In the genomic region with DNA sequence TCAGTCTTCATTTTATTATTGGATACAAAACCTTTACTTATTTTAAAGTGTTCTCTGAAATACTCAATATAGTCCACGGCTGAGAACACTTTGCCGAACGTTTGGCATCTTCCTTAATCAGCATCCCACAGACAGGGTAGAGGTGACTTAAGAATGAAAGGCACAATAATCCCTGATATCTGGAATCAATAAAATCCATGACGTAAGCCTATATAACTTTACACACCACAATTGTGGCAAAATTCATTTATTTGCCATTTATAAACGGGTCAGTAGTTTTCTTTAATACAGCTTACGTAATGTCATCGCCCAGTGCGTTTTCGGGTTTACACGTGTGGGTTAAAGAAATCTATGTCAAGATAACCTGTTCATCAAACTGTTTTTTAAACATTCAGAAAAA, we compare ENCODE assay signal across 9 cellular contexts. TPM values are rescaled to one million over a fixed set of nuclear protein-coding genes. Genes with fewer than 3 reads are reported as not detected.
A peak's percentile ranks its signal among the peaks of the same experiment; 100 is the strongest.
DNase-seq lines count a peak whose midpoint lies in the region; ATAC-seq, FAIRE-seq and TF ChIP-seq lines count a peak whose summit lies in the region.
"Had no signal": no experiment of that assay in that cellular context is flagged by ENCODE, and none has a peak within 500 bp of the region (broad histone marks: within the 10 kb centered on the region; RNA-seq: fewer than 3 reads in every experiment).

No MANE protein-coding gene starts in this region.

- CTCF ChIA-PET in K562 (lab: Yijun Ruan, JAX; ENCODE audit: low intra/inter-chr PET ratio) = interaction anchor here (0.7 kb wide), 1 partner anchor 73 kb away, joined by 3 read pairs; no protein-coding TSS in a partner anchor

- no peak overlapping the region for H3K9ac ChIP-seq in K562 (ENCODE audit: insufficient read depth in 1 of 2, low read depth in 2 of 2, low read length in 2 of 2)

- WGBS in K562 (ENCODE audit: insufficient coverage, low coverage, missing lambda C conversion rate) = 18% methylated on average over 10 of the region's 10 CpGs
- 50% methylated on average over 10 of the region's 10 CpGs for WGBS in urinary bladder
- 48 to 56% methylated on average over 10 of the region's 10 CpGs for WGBS in thyroid gland, 2 donors

- H4K20me1 ChIP-seq in K562 (replicated peaks; ENCODE audit: control insufficient read depth, insufficient read depth, low read length) = no peaks in the 10 kb centered on the region

- H3K27ac ChIP-seq in K562 (ENCODE audit: extremely low read depth, low read depth, low read length) (no peak overlapping the region), urinary bladder (ENCODE audit: low read depth) (peak overlapping the region; percentile 18), thyroid gland (peak overlapping the region in 1 of 3 donors; percentile 65)

- peaks cover 73% of the 10 kb centered on the region for H3K4me1 Mint-ChIP-seq in activated naive CD4-positive, alpha-beta T cell treated with anti-CD3 and anti-CD28 coated beads, Interleukin-2, amount 50 U/mL, for 24 hours

- H2AFZ ChIP-seq in K562 (ENCODE audit: low read depth, low read length) = no peak overlapping the region

- H3K9me1 ChIP-seq in K562 (ENCODE audit: control insufficient read depth, insufficient read depth, low read length) = no peaks in the 10 kb centered on the region

- peaks cover 0 to 14% of the 10 kb centered on the region in 2 experiments; a peak in 3 of 5 replicates for H3K4me1 ChIP-seq in K562 (replicated peaks in 1 of 2; ENCODE audit: control insufficient read depth in 2 of 2, insufficient read depth in 2 of 2, low read length in 2 of 2)
- H3K4me1 ChIP-seq in mucosa of descending colon (ENCODE audit: low read depth) = peaks cover 32% of the 10 kb centered on the region
- H3K4me1 ChIP-seq in urinary bladder (ENCODE audit: insufficient read depth) = no peaks in the 10 kb centered on the region
- peaks cover 15 to 28% of the 10 kb centered on the region in 2 donors for H3K4me1 ChIP-seq in thyroid gland

- no peak for TF ChIP-seq EP300 in K562 (IDR thresholded peaks at IDR 0.05; ENCODE audit: low read length)

- H3K9me3 ChIP-seq in K562 (replicated peaks; ENCODE audit: control insufficient read depth, insufficient read depth, low read depth, low read length) (no peaks in the 10 kb centered on the region), mucosa of descending colon (no peaks in the 10 kb centered on the region), thyroid gland (no peaks in the 10 kb centered on the region)

- no peaks in the 10 kb centered on the region for H3K9me3 Mint-ChIP-seq in activated naive CD4-positive, alpha-beta T cell treated with anti-CD3 and anti-CD28 coated beads, Interleukin-2, amount 50 U/mL, for 24 hours

- H3K27me3 Mint-ChIP-seq in activated naive CD4-positive, alpha-beta T cell treated with anti-CD3 and anti-CD28 coated beads, Interleukin-2, amount 50 U/mL, for 24 hours = no peaks in the 10 kb centered on the region

- no peak for TF ChIP-seq RAD21 in K562 (CRISPR knock-in tag; conservative IDR thresholded peaks at IDR 0.05 in 1 of 2, IDR thresholded peaks at IDR 0.05 in 1 of 2)

- FAIRE-seq in K562 (lab: Jason Lieb, UNC) = no peak

- intact Hi-C loops in K562 (cut with micrococcal nuclease) (no loop called here), mucosa of descending colon (cut with DNase I, micrococcal nuclease) (no loop called here), thyroid gland (cut with DNase I) (loop anchor here (10.0 kb wide), 1 partner anchor 75 kb away; no protein-coding TSS in a partner anchor), sciatic nerve (cut with DNase I) (no loop called here)

- no peaks in the 10 kb centered on the region for H3K36me3 ChIP-seq in K562 (ENCODE audit: control insufficient read depth, insufficient read depth, low read length)
- H3K36me3 ChIP-seq in mucosa of descending colon (ENCODE audit: low read depth) = no peaks in the 10 kb centered on the region
- H3K36me3 ChIP-seq in urinary bladder (ENCODE audit: insufficient read depth) = no peaks in the 10 kb centered on the region
- H3K36me3 ChIP-seq in thyroid gland = no peaks in the 10 kb centered on the region

- TF ChIP-seq POLR2A in K562 (conservative IDR thresholded peaks at IDR 0.05) (no peak), thyroid gland (IDR thresholded peaks at IDR 0.05) (no peak)

- DNase-seq in activated naive CD4-positive, alpha-beta T cell treated with anti-CD3 and anti-CD28 coated beads, Interleukin-2, amount 50 U/mL, for 16 hours = no peak
- DNase-seq in K562 (ENCODE audit: extremely low read depth in 1 of 4, low spot score in 3 of 4) (no peak), mucosa of descending colon (no peak), HuH-7 (ENCODE audit: low spot score) (no peak), thyroid gland (no peak), sciatic nerve (ENCODE audit: low spot score) (no peak)
- DNase-seq: GOT3 had no signal

- POLR2A ChIA-PET in K562 (lab: Yijun Ruan, JAX) = interaction anchor here (0.5 kb wide), 1 partner anchor 46 kb away, joined by 3 read pairs; no protein-coding TSS in a partner anchor

- peak overlapping the region; percentile 89 for H3K4me3 Mint-ChIP-seq in activated naive CD4-positive, alpha-beta T cell treated with anti-CD3 and anti-CD28 coated beads, Interleukin-2, amount 50 U/mL, for 24 hours

- H3K79me2 ChIP-seq in K562 (ENCODE audit: control insufficient read depth, insufficient read depth, low read length) = no peaks in the 10 kb centered on the region

- in situ Hi-C loops in K562 (cut with MboI) = no loop called here

- peak overlapping the region; percentile 92 for H3K27ac Mint-ChIP-seq in activated naive CD4-positive, alpha-beta T cell treated with anti-CD3 and anti-CD28 coated beads, Interleukin-2, amount 50 U/mL, for 24 hours

- no peak overlapping the region for H3K4me2 ChIP-seq in K562 (ENCODE audit: insufficient read depth, low read length)

- H3K27me3 ChIP-seq in K562 (ENCODE audit: control insufficient read depth in 2 of 2, insufficient read depth in 2 of 2, low read length in 2 of 2) = peaks cover 13 to 18% of the 10 kb centered on the region in 2 experiments
- no peaks in the 10 kb centered on the region for H3K27me3 ChIP-seq in thyroid gland

- H3K36me3 Mint-ChIP-seq in activated naive CD4-positive, alpha-beta T cell treated with anti-CD3 and anti-CD28 coated beads, Interleukin-2, amount 50 U/mL, for 24 hours = no peaks in the 10 kb centered on the region

- no peak for ATAC-seq in K562
- no peak for ATAC-seq in mucosa of descending colon
- ATAC-seq in sciatic nerve = no peak

- TF ChIP-seq CTCF in K562 (IDR thresholded peaks at IDR 0.05 in 2 of 3, conservative IDR thresholded peaks at IDR 0.05 in 1 of 3; ENCODE audit: insufficient read depth in 2 of 3, low read depth in 1 of 3, low read length in 3 of 3) (no peak), mucosa of descending colon (IDR thresholded peaks at IDR 0.05) (no peak), thyroid gland (IDR thresholded peaks at IDR 0.05) (no peak)

- H3K4me3 ChIP-seq in K562 (no peak overlapping the region), mucosa of descending colon (peak overlapping the region; percentile 68), urinary bladder (ENCODE audit: low read depth, low read length) (peak overlapping the region; percentile 91), thyroid gland (replicated peaks in 1 of 3) (peak overlapping the region in 1 of 3 donors; percentile 57)

- BruUV-seq in K562 (replicated peaks; lab: Mats Ljungman, UMichigan) = no TSS peak

TF ChIP-seq in K562, 482 proteins besides CTCF, POLR2A, EP300 and RAD21:
- TF ChIP-seq CBX8 (IDR thresholded peaks at IDR 0.05; ENCODE audit: borderline replicate concordance, extremely low read depth, low read depth, low read length, poor library complexity, severe bottlenecking) (peak; percentile 78), CBX2 (IDR thresholded peaks at IDR 0.05; ENCODE audit: insufficient read depth, low read length, poor library complexity, severe bottlenecking) (peak; percentile 96), SNIP1 (IDR thresholded peaks at IDR 0.05; ENCODE audit: low read depth) (no peak), MEIS2 (IDR thresholded peaks at IDR 0.05; ENCODE audit: partially characterized antibody) (no peak)

RNA-seq across cellular contexts. Expression of gene MGAT4A, which starts 1.3 kb away (rescaled TPM):
- 0.09 and 1.2 TPM in 2 replicates for total RNA-seq in K562 (2011; cell fraction: chromatin; rRNA removed; ENCODE audit: low replicate concordance)
- under 0.01 TPM in 1 of 2 replicates, not detected in the other for total RNA-seq in K562 (2011; cell fraction: nucleolus; rRNA removed)
- 0.15 and 0.29 TPM in 2 replicates for total RNA-seq in K562 (2011; cell fraction: nucleoplasm; rRNA removed)
- 0.53 TPM in 1 of 2 replicates, not detected in the other for total RNA-seq in K562 (2014; rRNA removed)
- total RNA-seq in K562 (2014; rRNA removed; fragmentation: Illumina TruSeq; extraction: Trizol) = 0.18 and 0.67 TPM in 2 replicates
- 0.08 and 0.11 TPM in 2 replicates for total RNA-seq in K562 (2015; rRNA removed; fragmentation: Illumina TruSeq; extraction: Trizol)
- total RNA-seq in K562 (2021) = 0.35 and 0.38 TPM in 2 replicates
- polyA plus RNA-seq in K562 (2011; rRNA removed) = 0.11 and 0.28 TPM in 2 replicates
- 0.06 and 0.24 TPM in 2 replicates for polyA plus RNA-seq in K562 (2011; cell fraction: cytosol; rRNA removed)
- 0.01 and 0.14 TPM in 2 replicates for polyA plus RNA-seq in K562 (2011; cell fraction: nucleus; rRNA removed)
- polyA plus RNA-seq in K562 (2012) = 0.15 and 0.20 TPM in 2 replicates
- 0.03 and 0.10 TPM in 2 replicates for polyA plus RNA-seq in K562 (2014; fragmentation: Illumina TruSeq; extraction: Trizol)
- polyA plus RNA-seq in K562 (2014; fragmentation: Nextera tagmentation; extraction: Ambion mirVana) = under 1 TPM in 1 of 2 experiments, not detected in 1; 0.03 TPM
- 0.53 TPM in 1 of 2 replicates, not detected in the other for polyA plus RNA-seq in K562 (2014; rRNA removed)
- 0.14 and 0.21 TPM in 2 replicates for polyA minus RNA-seq in K562 (2011; rRNA and poly(A)+ RNA removed)
- 0.57 TPM in 1 of 2 replicates, not detected in the other for polyA minus RNA-seq in K562 (2011; cell fraction: cytosol; rRNA and poly(A)+ RNA removed)
- polyA minus RNA-seq in K562 (2011; cell fraction: nucleus; rRNA and poly(A)+ RNA removed) = 0.22 TPM in 1 of 2 replicates, not detected in the other
- 100 to 1,000 TPM in 2 of 3 donors, 10 to 100 TPM in 1; 73.8 to 158 (median 138) TPM for total RNA-seq in mucosa of descending colon
- 23.8 TPM for total RNA-seq in urinary bladder
- polyA plus RNA-seq in urinary bladder = 8.7 TPM
- 10 to 100 TPM; 20.4 to 59.6 (median 39.8) TPM for total RNA-seq in thyroid gland
- total RNA-seq in sciatic nerve = 46.0 TPM

Comparison
In these comparisons a context has a peak if more than half of its experiments do, and no peak if none do; other contexts are left out.
1. RNA of gene MGAT4A, which starts 1.3 kb away (total RNA-seq): 73.8 to 158 TPM in mucosa of descending colon, 20.4 to 59.6 TPM in thyroid gland, 46.0 TPM in sciatic nerve (single experiment) and 23.8 TPM in urinary bladder (single experiment); under 0.01 to 1.2 TPM in K562; every median in the first group is over 4 times any median in the second.